In the genomic region with DNA sequence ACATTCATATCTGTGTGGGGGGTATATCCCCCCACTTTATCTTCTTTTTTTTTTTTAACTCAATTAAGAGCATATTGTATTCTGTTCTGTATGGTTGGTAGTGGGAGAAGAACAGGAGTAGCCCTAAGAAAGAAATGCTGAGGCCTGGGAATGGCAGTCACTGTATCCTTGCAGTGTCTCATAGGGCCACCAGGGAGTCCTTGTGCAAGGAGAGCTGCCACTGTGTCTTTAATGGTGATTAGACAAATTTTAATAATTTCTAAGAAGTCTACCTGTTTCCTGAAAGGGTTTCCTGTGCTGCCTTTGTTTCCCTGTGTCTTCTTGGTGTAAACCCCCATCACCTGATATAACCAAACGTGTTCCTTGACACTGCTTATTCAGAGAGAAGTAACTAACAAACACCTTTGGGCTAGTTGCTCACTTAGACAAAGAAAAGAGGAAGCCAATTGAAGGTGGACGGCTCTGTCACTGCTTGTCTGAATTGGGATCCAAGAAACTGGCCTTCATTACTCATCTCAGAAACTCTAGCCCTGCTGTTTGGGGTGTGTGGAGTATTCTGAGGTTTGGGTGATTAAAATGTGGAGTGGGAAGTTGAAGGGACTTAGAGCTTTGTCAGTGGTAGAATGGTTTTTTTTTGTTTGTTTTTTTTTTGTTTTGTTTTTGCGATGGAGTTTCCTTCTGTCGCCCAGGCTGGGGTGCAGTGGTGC, we compare ENCODE assay signal across 14 cellular contexts. TPM values are rescaled to one million over a fixed set of nuclear protein-coding genes. Genes with fewer than 3 reads are reported as not detected.
DNase-seq lines count a peak whose midpoint lies in the region; ATAC-seq and TF ChIP-seq lines count a peak whose summit lies in the region.
"Had no signal": no experiment of that assay in that cellular context is flagged by ENCODE, and none has a peak within 500 bp of the region (broad histone marks: within the 10 kb centered on the region; RNA-seq: fewer than 3 reads in every experiment).

No MANE protein-coding gene starts in this region.

- H2BK12ac ChIP-seq in H9 (ENCODE audit: insufficient read length, low read depth, low read length) (no peak overlapping the region), mesenchymal stem cell (ENCODE audit: low read length in 2 of 2) (no peak overlapping the region)

- H3K4me2 ChIP-seq in H9 (ENCODE audit: insufficient read depth, insufficient read length, low read length) (no peak overlapping the region), mesenchymal stem cell (ENCODE audit: low read length, poor library complexity, severe bottlenecking) (no peak overlapping the region)
- H3K4me2 ChIP-seq: KMS-11 had no signal

- no peak overlapping the region for H4K8ac ChIP-seq in H9 (replicated peaks; ENCODE audit: insufficient read length, low read depth, low read length)
- H4K8ac ChIP-seq in mesenchymal stem cell (ENCODE audit: low read length), result no peak overlapping the region

- H3K4me3 ChIP-seq in mesenchymal stem cell (ENCODE audit: insufficient read depth in 1 of 2, low read depth in 1 of 2, low read length in 2 of 2) (no peak overlapping the region), coronary artery (no peak overlapping the region)
- H3K4me3 ChIP-seq: thyroid gland had no signal

- H3K23me2 ChIP-seq in H9 (ENCODE audit: insufficient read length, low read depth, low read length, poor library complexity, severe bottlenecking), result no peaks in the 10 kb centered on the region

- H3K27ac ChIP-seq in H9 (ENCODE audit: insufficient read length, low read depth, low read length) (no peak overlapping the region), mesenchymal stem cell (ENCODE audit: low read length, poor library complexity, severe bottlenecking) (no peak overlapping the region), coronary artery (no peak overlapping the region)
- H3K27ac ChIP-seq: KMS-11, thyroid gland had no signal

- H3K36me3 ChIP-seq in mesenchymal stem cell (ENCODE audit: control insufficient read depth in 1 of 2, insufficient read depth in 2 of 2, low read depth in 1 of 2, low read length in 2 of 2), result no peaks in the 10 kb centered on the region
- H3K36me3 ChIP-seq: thyroid gland had no signal

- H3K14ac ChIP-seq in H9 (ENCODE audit: insufficient read depth, low read length) (no peak overlapping the region), mesenchymal stem cell (ENCODE audit: low read length in 2 of 2) (no peak overlapping the region)

- no peaks in the 10 kb centered on the region; the same call in 1 of the 2 replicates for H3K27me3 Mint-ChIP-seq in H9 (ENCODE audit: low read depth)
- H3K27me3 Mint-ChIP-seq: dendritic cell treated with granulocyte-macrophage colony-stimulating factor and Interleukin-4, amounts not matched to agents 40 ng/mL and 50 ng/mL, for 4 days had no signal

- peak overlapping the region in 2 of 3 experiments; percentile 22 to 45; a peak in 1 of 7 replicates for H3K27ac Mint-ChIP-seq in H9
- H3K27ac Mint-ChIP-seq: dendritic cell treated with granulocyte-macrophage colony-stimulating factor and Interleukin-4, amounts not matched to agents 40 ng/mL and 50 ng/mL, for 4 days had no signal

- no peaks in the 10 kb centered on the region for H3K36me3 Mint-ChIP-seq in H9 (ENCODE audit: insufficient read depth in 1 of 3, low read depth in 3 of 3)

- no peaks in the 10 kb centered on the region for H3K79me1 ChIP-seq in H9 (ENCODE audit: insufficient read depth, low read depth, low read length, poor library complexity, severe bottlenecking)
- no peaks in the 10 kb centered on the region for H3K79me1 ChIP-seq in mesenchymal stem cell (replicated peaks; ENCODE audit: low read length, poor library complexity, severe bottlenecking)

- ATAC-seq in GM18519 (IDR thresholded peaks at IDR 0.05; ENCODE audit: low FRiP score, unreplicated experiment) (peak; percentile 91), HG03575 (IDR thresholded peaks at IDR 0.05; ENCODE audit: extremely low read depth, insufficient number of reproducible peaks, low FRiP score, unreplicated experiment) (peak; percentile 87)

- H2BK120ac ChIP-seq in H9 (ENCODE audit: low read depth, low read length, poor library complexity, severe bottlenecking) (no peak overlapping the region), mesenchymal stem cell (ENCODE audit: low read depth, low read length) (no peak overlapping the region)

- no peaks in the 10 kb centered on the region for H3K9me3 ChIP-seq in H9 (ENCODE audit: control insufficient read depth, low read depth, low read length)
- no peaks in the 10 kb centered on the region for H3K9me3 ChIP-seq in mesenchymal stem cell (ENCODE audit: control insufficient read depth, low read length)
- H3K9me3 ChIP-seq: thyroid gland had no signal

- H3K79me2 ChIP-seq in H9 (ENCODE audit: insufficient read depth, low read length), result no peaks in the 10 kb centered on the region

- no peaks in the 10 kb centered on the region for H3K4me1 ChIP-seq in H9 (ENCODE audit: insufficient read depth, low read length)
- H3K4me1 ChIP-seq in mesenchymal stem cell (ENCODE audit: control insufficient read depth, insufficient read depth, low read depth, low read length), result no peaks in the 10 kb centered on the region
- H3K4me1 ChIP-seq: thyroid gland had no signal

- H3K9ac ChIP-seq in H9 (ENCODE audit: extremely low read depth, insufficient read length, low read length), result no peak overlapping the region
- H3K9ac ChIP-seq in mesenchymal stem cell (ENCODE audit: low read length), result peak overlapping the region; percentile 65
- H3K9ac ChIP-seq: KMS-11 had no signal

- H2BK15ac ChIP-seq in H9 (ENCODE audit: low read depth, low read length), result no peak overlapping the region
- H2BK15ac ChIP-seq in mesenchymal stem cell (ENCODE audit: low read depth, poor library complexity, severe bottlenecking), result no peak overlapping the region

- H3T11ph ChIP-seq in H9 (ENCODE audit: low read length), result no peak overlapping the region

- H3K18ac ChIP-seq in H9 (ENCODE audit: insufficient read length, low read depth, low read length) (no peak overlapping the region), mesenchymal stem cell (ENCODE audit: low read depth in 1 of 2, low read length in 2 of 2) (no peak overlapping the region)

- DNase-seq in H9 (no peak), mesenchymal stem cell (no peak), activated gamma-delta T cell (lab: John Stamatoyannopoulos, UW) (no peak), coronary artery (ENCODE audit: low spot score) (no peak), GM13976 (ENCODE audit: low spot score) (no peak)
- DNase-seq in NK-92 treated with Interleukin-12 subunit alpha and Interleukin-12 subunit beta, amount 100 ng/mL, for 24 hours (lab: John Stamatoyannopoulos, UW), result no peak
- DNase-seq: left colon, SHP77 treated with DMSO at 0.1 percent for 48 hours, small intestine, thyroid gland had no signal

- H2AFZ ChIP-seq in H9 (ENCODE audit: low read length) (no peak overlapping the region), mesenchymal stem cell (ENCODE audit: low read depth, low read length) (no peak overlapping the region)

- H3K4me3 Mint-ChIP-seq in H9, result no peak overlapping the region
- H3K4me3 Mint-ChIP-seq: dendritic cell treated with granulocyte-macrophage colony-stimulating factor and Interleukin-4, amounts not matched to agents 40 ng/mL and 50 ng/mL, for 4 days had no signal

- no peak overlapping the region for H2BK20ac ChIP-seq in H9 (ENCODE audit: low read depth, low read length, poor library complexity, severe bottlenecking)

- H3K27me3 ChIP-seq in H9 (ENCODE audit: insufficient read depth, low read length) (no peaks in the 10 kb centered on the region), mesenchymal stem cell (ENCODE audit: control insufficient read depth in 1 of 2, insufficient read depth in 1 of 2, low read length in 2 of 2) (no peaks in the 10 kb centered on the region)
- H3K27me3 ChIP-seq: thyroid gland had no signal

- no peak overlapping the region for H3K56ac ChIP-seq in H9 (ENCODE audit: insufficient read length, low read depth, low read length)

- no peaks in the 10 kb centered on the region for H4K20me1 ChIP-seq in H9 (ENCODE audit: control insufficient read depth, insufficient read depth, insufficient read length)

- H3K4ac ChIP-seq in H9 (ENCODE audit: low read depth, low read length) (no peak overlapping the region), mesenchymal stem cell (ENCODE audit: low read depth in 1 of 2, low read length in 2 of 2) (no peak overlapping the region)

- no peak overlapping the region for H2BK5ac ChIP-seq in H9 (ENCODE audit: insufficient read length, low read length)
- no peak overlapping the region for H2BK5ac ChIP-seq in mesenchymal stem cell (ENCODE audit: low read depth, low read length, poor library complexity, severe bottlenecking)

- no peak overlapping the region for H4K91ac ChIP-seq in H9 (ENCODE audit: insufficient read length, low read depth, low read length)
- H4K91ac ChIP-seq in mesenchymal stem cell (ENCODE audit: low read length), result no peak overlapping the region

- H4K5ac ChIP-seq in H9 (ENCODE audit: insufficient read length, low read depth, low read length), result no peak overlapping the region

- in situ Hi-C loops in GM13976 (cut with MboI; ENCODE audit: low sequenced_read_pairs, unreplicated experiment), result no loop called here

- no peak overlapping the region for H2AK5ac ChIP-seq in H9 (ENCODE audit: insufficient read length, low read length)
- no peak overlapping the region for H2AK5ac ChIP-seq in mesenchymal stem cell (ENCODE audit: low read length, severe bottlenecking)

- TF ChIP-seq CTCF in H9 (conservative IDR thresholded peaks at IDR 0.05), result peak; percentile 42
- TF ChIP-seq CTCF in coronary artery (IDR thresholded peaks at IDR 0.05), result no peak
- TF ChIP-seq CTCF in GM13976 (IDR thresholded peaks at IDR 0.05; ENCODE audit: borderline replicate concordance, control extremely low read depth, extremely low read depth, insufficient read depth, missing control alignments), result no peak

- WGBS in H9 (ENCODE audit: extremely low coverage, insufficient read length, low lambda C conversion rate), result no CpG with 5 or more reads among the region's 4 CpGs
- 85% methylated on average over 4 of the region's 4 CpGs for WGBS in mesenchymal stem cell

- 0 out of 4 replicates have a peak, but pooled peaks cover 0 to 3% of the 10 kb centered on the region in 2 experiments for H3K4me1 Mint-ChIP-seq in H9

- H3K23ac ChIP-seq in H9 (ENCODE audit: insufficient read length, low read depth, low read length), result no peak overlapping the region
- no peak overlapping the region for H3K23ac ChIP-seq in mesenchymal stem cell (ENCODE audit: low read length in 2 of 2)

- no peaks in the 10 kb centered on the region for H3K9me3 Mint-ChIP-seq in H9
- H3K9me3 Mint-ChIP-seq: dendritic cell treated with granulocyte-macrophage colony-stimulating factor and Interleukin-4, amounts not matched to agents 40 ng/mL and 50 ng/mL, for 4 days had no signal

RNA-seq across cellular contexts. Expression of a gene that starts 15.2 kb away (rescaled TPM):
- 0.85 and 0.90 TPM in 2 replicates for total RNA-seq in H9 (2021)
- polyA plus RNA-seq in mesenchymal stem cell (2013, experiment 1 of 2), result 0.01 TPM
- not detected for polyA plus RNA-seq in mesenchymal stem cell (2013, experiment 2 of 2)

RNA-seq across cellular contexts. Expression of a gene that starts 56.3 kb away (rescaled TPM):
- 8.1 and 8.6 TPM in 2 replicates for total RNA-seq in H9 (2021)
- polyA plus RNA-seq in mesenchymal stem cell (2013, experiment 1 of 2), result 15.9 TPM
- polyA plus RNA-seq in mesenchymal stem cell (2013, experiment 2 of 2), result 16.1 TPM
